Comparison of ENCODE assay signal across 11 cellular contexts in the genomic region with DNA sequence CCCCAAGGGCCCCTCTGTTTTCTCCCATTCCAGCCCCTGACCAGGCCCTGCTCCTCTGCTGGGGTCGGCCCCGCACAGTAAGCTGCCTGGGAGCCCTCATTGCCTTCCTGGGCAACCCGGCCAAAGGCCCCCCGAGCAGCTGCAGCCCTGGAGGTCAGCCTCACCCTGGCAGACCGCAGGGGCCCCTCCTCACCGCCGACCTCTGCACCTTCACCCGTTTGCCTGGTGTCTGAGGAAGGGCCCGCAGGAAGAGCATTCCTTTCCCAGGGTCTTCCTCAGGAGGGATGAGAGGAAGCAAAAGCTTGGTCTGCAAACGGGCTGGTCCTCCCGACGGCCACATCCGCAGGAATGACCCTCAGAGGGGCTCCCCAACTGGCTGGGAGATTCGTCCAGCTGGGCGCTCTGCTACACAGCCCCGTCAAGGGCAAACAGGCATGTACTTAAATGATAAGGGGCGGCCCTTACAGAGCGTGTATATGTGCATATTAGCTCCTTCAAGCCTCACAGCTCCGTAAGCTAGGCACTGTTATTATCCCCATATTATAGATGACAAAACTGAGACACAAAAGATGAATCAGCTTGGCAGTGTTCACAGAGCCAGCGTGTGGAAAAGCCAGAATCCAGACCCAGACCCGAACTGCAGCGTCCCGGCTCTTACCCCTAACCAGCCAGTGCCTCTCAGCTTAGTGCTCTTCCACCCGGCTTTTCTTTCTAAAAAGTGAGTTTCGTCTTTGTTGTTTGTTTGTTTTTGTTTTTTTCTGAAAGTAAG. TPM values are rescaled to one million over a fixed set of nuclear protein-coding genes. Genes with fewer than 3 reads are reported as not detected.
DNase-seq lines count a peak whose midpoint lies in the region; ATAC-seq and TF ChIP-seq lines count a peak whose summit lies in the region.
"Had no signal": no experiment of that assay in that cellular context is flagged by ENCODE, and none has a peak within 500 bp of the region (broad histone marks: within the 10 kb centered on the region; RNA-seq: fewer than 3 reads in every experiment).

No MANE protein-coding gene starts in this region.

- intact Hi-C loops in CD4-positive, alpha-beta memory T cell (cut with micrococcal nuclease), result no loop called here
- intact Hi-C loops in esophagus squamous epithelium (cut with DNase I), result loop anchor here (10.0 kb wide), 1 partner anchor 678 kb away; a partner anchor contains a TSS

- no peak for DNase-seq in CD4-positive, alpha-beta memory T cell
- DNase-seq in esophagus squamous epithelium (lab: John Stamatoyannopoulos, UW) (no peak), WERI-Rb-1 (no peak)
- DNase-seq: DND-41 had no signal

- H3K4me1 ChIP-seq in CD4-positive, alpha-beta memory T cell (ENCODE audit: insufficient read depth, low read length), result peaks cover 16% of the 10 kb centered on the region
- H3K4me1 ChIP-seq in OCI-LY3 (ENCODE audit: low read length) (peaks cover 4% of the 10 kb centered on the region; the same call in 1 of the 2 replicates), esophagus squamous epithelium (peaks cover 17 to 57% (median 29%) of the 10 kb centered on the region in 3 donors)

- no peaks in the 10 kb centered on the region for H3K79me2 ChIP-seq in OCI-LY3 (ENCODE audit: low read length)
- H3K79me2 ChIP-seq in neural cell (replicated peaks; ENCODE audit: insufficient read depth, low read length), result no peaks in the 10 kb centered on the region

- no peak overlapping the region; the same call in 1 of the 2 replicates for H2AFZ ChIP-seq in OCI-LY3 (ENCODE audit: low read depth, low read length)
- H2AFZ ChIP-seq in neural cell (ENCODE audit: low read depth, low read length), result no peak overlapping the region

- peaks cover 14 to 21% of the 10 kb centered on the region in 2 donors for H3K27me3 Mint-ChIP-seq in CD4-positive, alpha-beta memory T cell

- peaks cover 10 to 28% (median 21%) of the 10 kb centered on the region in 4 donors for H3K4me1 Mint-ChIP-seq in CD4-positive, alpha-beta memory T cell

- TF ChIP-seq POLR2A in esophagus squamous epithelium (IDR thresholded peaks at IDR 0.05), result no peak

- no peak overlapping the region for H3K4me3 ChIP-seq in CD4-positive, alpha-beta memory T cell (ENCODE audit: low read length in 2 of 2)
- H3K4me3 ChIP-seq in OCI-LY3 (ENCODE audit: low read length) (no peak overlapping the region), esophagus squamous epithelium (no peak overlapping the region), neural cell (ENCODE audit: low read length) (no peak overlapping the region), WERI-Rb-1 (ENCODE audit: low read depth, low read length) (no peak overlapping the region)

- H3K36me3 ChIP-seq in CD4-positive, alpha-beta memory T cell (ENCODE audit: insufficient read depth, low read length), result no peaks in the 10 kb centered on the region
- no peaks in the 10 kb centered on the region for H3K36me3 ChIP-seq in OCI-LY3 (replicated peaks; ENCODE audit: low read depth, low read length)
- H3K36me3 ChIP-seq in esophagus squamous epithelium, result no peaks in the 10 kb centered on the region
- H3K36me3 ChIP-seq in neural cell (ENCODE audit: insufficient read depth, low read length), result no peaks in the 10 kb centered on the region
- H3K36me3 ChIP-seq in WERI-Rb-1, result no peaks in the 10 kb centered on the region
- H3K36me3 ChIP-seq: SJSA1 had no signal

- POLR2A ChIA-PET in CD4-positive, alpha-beta memory T cell (lab: Charles Lee; ENCODE audit: partially characterized antibody), result no interaction called here

- H3K9me3 Mint-ChIP-seq in CD4-positive, alpha-beta memory T cell, result no peaks in the 10 kb centered on the region

- ATAC-seq in HG03442 (IDR thresholded peaks at IDR 0.05; ENCODE audit: unreplicated experiment), result no peak
- ATAC-seq in GM18873 (IDR thresholded peaks at IDR 0.05; ENCODE audit: low FRiP score, unreplicated experiment), result no peak
- ATAC-seq in GM21381 (IDR thresholded peaks at IDR 0.05; ENCODE audit: unreplicated experiment), result no peak

- no peak for TF ChIP-seq EP300 in neural cell (conservative IDR thresholded peaks at IDR 0.05; ENCODE audit: poor library complexity, severe bottlenecking)

- CTCF ChIA-PET in CD4-positive, alpha-beta memory T cell (lab: Charles Lee; ENCODE audit: partially characterized antibody), result interaction anchor here (0.6 to 1.6 kb wide), 3 partner anchors 9 to 378 kb away, joined by 3 to 5 read pairs (median 4); no protein-coding TSS in a partner anchor

- H3K9ac ChIP-seq in OCI-LY3 (ENCODE audit: low read length) (no peak overlapping the region), neural cell (ENCODE audit: low read length) (peak overlapping the region; percentile 34)

- no peaks in the 10 kb centered on the region for H3F3A ChIP-seq in neural cell (ENCODE audit: insufficient read depth, low read length, poor library complexity, severe bottlenecking)

- H3K27me3 ChIP-seq in CD4-positive, alpha-beta memory T cell (ENCODE audit: insufficient read depth, low read length), result peaks cover 8% of the 10 kb centered on the region
- peaks cover 12% of the 10 kb centered on the region; the same call in 1 of the 2 replicates for H3K27me3 ChIP-seq in OCI-LY3 (ENCODE audit: low read depth, low read length)
- peaks cover 0 to 8% (median 0%) of the 10 kb centered on the region in 4 donors for H3K27me3 ChIP-seq in esophagus squamous epithelium
- peaks cover 15% of the 10 kb centered on the region for H3K27me3 ChIP-seq in neural cell (ENCODE audit: insufficient read depth, low read depth, low read length)
- H3K27me3 ChIP-seq in WERI-Rb-1 (ENCODE audit: insufficient read depth, low read depth, severe bottlenecking), result no peaks in the 10 kb centered on the region
- H3K27me3 ChIP-seq: foreskin keratinocyte, SJSA1 had no signal

- 0 out of 2 replicates have a peak overlapping the region, but pooled peaks have one; percentile 23 for H3K4me2 ChIP-seq in OCI-LY3 (ENCODE audit: low read length)
- no peak overlapping the region for H3K4me2 ChIP-seq in neural cell (ENCODE audit: low read length)

- peak overlapping the region in 7 of 8 donors; percentile 25 to 74 (median 35) for H3K4me3 Mint-ChIP-seq in CD4-positive, alpha-beta memory T cell

- H3K9me2 ChIP-seq in neural cell (ENCODE audit: insufficient read depth, low read length), result no peaks in the 10 kb centered on the region

- 39 to 59% methylated on average over 8 to 9 of the region's 25 CpGs for WGBS in esophagus squamous epithelium, 2 donors

- no peak for TF ChIP-seq RAD21 in neural cell (conservative IDR thresholded peaks at IDR 0.05)

- TF ChIP-seq CTCF in OCI-LY3 (IDR thresholded peaks at IDR 0.05; ENCODE audit: low read depth, low read length) (no peak), esophagus squamous epithelium (IDR thresholded peaks at IDR 0.05) (no peak), neural cell (IDR thresholded peaks at IDR 0.05; ENCODE audit: poor library complexity, severe bottlenecking) (no peak), WERI-Rb-1 (IDR thresholded peaks at IDR 0.05; ENCODE audit: low read depth, low read length) (no peak)

- H3K27ac ChIP-seq in CD4-positive, alpha-beta memory T cell (ENCODE audit: low read depth, low read length), result no peak overlapping the region
- H3K27ac ChIP-seq in OCI-LY3 (ENCODE audit: low read length), result no peak overlapping the region
- peak overlapping the region in 3 of 4 donors; percentile 5 to 74 (median 57) for H3K27ac ChIP-seq in esophagus squamous epithelium
- peak overlapping the region; percentile 67 for H3K27ac ChIP-seq in neural cell (ENCODE audit: low read length)
- H3K27ac ChIP-seq in WERI-Rb-1, result no peak overlapping the region
- H3K27ac ChIP-seq: foreskin keratinocyte, SJSA1 had no signal

- H3K27ac Mint-ChIP-seq in CD4-positive, alpha-beta memory T cell, result peak overlapping the region in 2 of 7 donors; percentile 19 to 52

- H3K9me3 ChIP-seq in CD4-positive, alpha-beta memory T cell (ENCODE audit: control insufficient read depth in 1 of 2, low read length in 2 of 2), result no peaks in the 10 kb centered on the region
- no peaks in the 10 kb centered on the region for H3K9me3 ChIP-seq in OCI-LY3 (ENCODE audit: insufficient read depth, low read length)
- no peaks in the 10 kb centered on the region for H3K9me3 ChIP-seq in esophagus squamous epithelium
- H3K9me3 ChIP-seq in neural cell (ENCODE audit: low read length), result no peaks in the 10 kb centered on the region
- H3K9me3 ChIP-seq in WERI-Rb-1 (ENCODE audit: severe bottlenecking), result no peaks in the 10 kb centered on the region
- H3K9me3 ChIP-seq: SJSA1 had no signal

- H3K36me3 Mint-ChIP-seq in CD4-positive, alpha-beta memory T cell, result no peaks in the 10 kb centered on the region

- H4K20me1 ChIP-seq in OCI-LY3 (ENCODE audit: insufficient read depth, low read length) (no peaks in the 10 kb centered on the region), neural cell (ENCODE audit: insufficient read depth) (no peaks in the 10 kb centered on the region)

TF ChIP-seq in neural cell, 6 proteins besides CTCF, POLR2A, EP300 and RAD21 (continues in another document):
- no peak for TF ChIP-seq SMC3 (conservative IDR thresholded peaks at IDR 0.05; ENCODE audit: poor library complexity)
- no peak for TF ChIP-seq POLR2AphosphoS5 (IDR thresholded peaks at IDR 0.05)

RNA-seq across cellular contexts. Expression of a gene that starts 52.8 kb away (rescaled TPM):
- total RNA-seq in CD4-positive, alpha-beta memory T cell, result 10 to 100 TPM; 24.4 to 26.6 TPM
- polyA plus RNA-seq in CD4-positive, alpha-beta memory T cell, result 10 to 100 TPM; 26.4 to 32.1 TPM
- 10 to 100 TPM; 15.4 to 27.0 (median 24.1) TPM for total RNA-seq in esophagus squamous epithelium
- polyA plus RNA-seq in neural cell, result 37.8 and 47.9 TPM in 2 replicates
- polyA minus RNA-seq in neural cell, result 46.5 and 52.1 TPM in 2 replicates

RNA-seq across cellular contexts. Expression of a gene that starts 53.1 kb away (rescaled TPM):
- 10 to 100 TPM; 45.4 to 48.5 TPM for total RNA-seq in CD4-positive, alpha-beta memory T cell
- 10 to 100 TPM; 21.4 to 22.7 TPM for polyA plus RNA-seq in CD4-positive, alpha-beta memory T cell
- 10 to 100 TPM; 10.5 to 25.4 (median 14.2) TPM for total RNA-seq in esophagus squamous epithelium
- polyA plus RNA-seq in neural cell, result 90.4 and 95.8 TPM in 2 replicates
- 82.0 and 85.4 TPM in 2 replicates for polyA minus RNA-seq in neural cell

RNA-seq across cellular contexts. Expression of a gene that starts 55.0 kb away (rescaled TPM):
- 10 to 100 TPM; 36.2 to 43.4 TPM for total RNA-seq in CD4-positive, alpha-beta memory T cell
- polyA plus RNA-seq in CD4-positive, alpha-beta memory T cell, result 100 to 1,000 TPM; 240 to 246 TPM
- total RNA-seq in esophagus squamous epithelium, result 100 to 1,000 TPM in 1 of 4 donors, 10 to 100 TPM in 3; 50.4 to 114 (median 70.9) TPM
- polyA plus RNA-seq in neural cell, result 308 and 406 TPM in 2 replicates
- polyA minus RNA-seq in neural cell, result 64.5 and 82.5 TPM in 2 replicates

Comparison
In these comparisons a context has a peak if more than half of its experiments do, and no peak if none do; other contexts are left out.
1. H3K27ac ChIP-seq: peak in esophagus squamous epithelium (3 of 4) and neural cell (single experiment); none in CD4-positive, alpha-beta memory T cell (single experiment), OCI-LY3 (single experiment) and WERI-Rb-1 (single experiment).